ENCODE assay signal across 16 cellular contexts in genomic region chr16:51034481-51035109, GRCh38.
DNase-seq lines count a peak whose midpoint lies in the region; ATAC-seq, FAIRE-seq and TF ChIP-seq lines count a peak whose summit lies in the region.
"Had no signal": no experiment of that assay in that cellular context is flagged by ENCODE, and none has a peak within 500 bp of the region (broad histone marks: within the 10 kb centered on the region; RNA-seq: fewer than 3 reads in every experiment).

No MANE protein-coding gene starts in this region.

- H3K9me3 ChIP-seq in gastroesophageal sphincter = no peaks in the 10 kb centered on the region
- H3K9me3 ChIP-seq: adrenal gland, neutrophil, sigmoid colon, thoracic aorta had no signal

- DNase-seq in DMS153 (lab: John Stamatoyannopoulos, UW) (peak; percentile 8), NB4 (ENCODE audit: low read depth) (peak; percentile 51), NCI-H345 treated with DMSO at 0.1 percent for 48 hours (lab: John Stamatoyannopoulos, UW; ENCODE audit: unreplicated experiment) (peak; percentile 27), inferior parietal cortex (ENCODE audit: extremely low spot score) (peak; percentile 69), D721Med (ENCODE audit: insufficient read length, low spot score) (no peak)
- DNase-seq: activated B cell treated with CpG ODN at 0.5 μM for 24 hours; adrenal gland; NCI-H1048; sigmoid colon; stimulated activated CD4-positive, alpha-beta T cell treated with anti-CD3 and anti-CD28 coated beads, Interleukin-4, amount 100 ng/mL, for 24 hours; stimulated activated CD8-positive, alpha-beta memory T cell treated with anti-CD3 and anti-CD28 coated beads, Interleukin-4, amount 100 ng/mL, for 48 hours had no signal

- TF ChIP-seq CTCF in NB4 (IDR thresholded peaks at IDR 0.05; ENCODE audit: low read depth, low read length) (no peak), D721Med (IDR thresholded peaks at IDR 0.05; ENCODE audit: insufficient read depth, missing control alignments) (no peak), gastroesophageal sphincter (IDR thresholded peaks at IDR 0.05) (no peak)

- 23 to 25% methylated on average over 6 of the region's 6 CpGs for WGBS in gastroesophageal sphincter (ENCODE audit: low coverage in 1 of 2), 2 donors

- no peak for TF ChIP-seq EP300 in gastroesophageal sphincter (IDR thresholded peaks at IDR 0.05)

- no peaks in the 10 kb centered on the region for H3K36me3 ChIP-seq in gastroesophageal sphincter
- H3K36me3 ChIP-seq: adrenal gland, neutrophil, sigmoid colon, thoracic aorta had no signal

- H3K27ac ChIP-seq in gastroesophageal sphincter = no peak overlapping the region
- H3K27ac ChIP-seq: adrenal gland, neutrophil, sigmoid colon, thoracic aorta had no signal

- peaks cover 0 to 12% (median 0%) of the 10 kb centered on the region in 3 donors for H3K4me1 ChIP-seq in gastroesophageal sphincter
- H3K4me1 ChIP-seq: adrenal gland had no signal

- no peak for ATAC-seq in HG02970 (IDR thresholded peaks at IDR 0.05; ENCODE audit: low FRiP score, unreplicated experiment)
- no peak for ATAC-seq in gastroesophageal sphincter
- ATAC-seq: Right ventricle myocardium inferior had no signal

- H3K4me3 ChIP-seq in NB4 (ENCODE audit: low read depth, low read length) (no peak overlapping the region), gastroesophageal sphincter (no peak overlapping the region)
- H3K4me3 ChIP-seq: adrenal gland, sigmoid colon, thoracic aorta had no signal

- no peak for FAIRE-seq in D721Med (lab: Jason Lieb, UNC)

- TF ChIP-seq POLR2A in NB4 (IDR thresholded peaks at IDR 0.05; ENCODE audit: extremely low read depth, insufficient read length) = no peak
- TF ChIP-seq POLR2A in gastroesophageal sphincter (IDR thresholded peaks at IDR 0.05) = no peak

- H3K27me3 ChIP-seq in gastroesophageal sphincter = no peaks in the 10 kb centered on the region
- H3K27me3 ChIP-seq: adrenal gland, sigmoid colon had no signal
